Comparison of ENCODE assay signal across 31 cellular contexts in genomic region chr6:128952902-128953301, GRCh38.
"Had no signal": no experiment of that assay in that cellular context is flagged by ENCODE, and none has a peak within 500 bp of the region (broad histone marks: within the 10 kb centered on the region; RNA-seq: fewer than 3 reads in every experiment).

No MANE protein-coding gene starts in this region.

- H3K4me3 Mint-ChIP-seq: activated CD4-positive, alpha-beta memory T cell treated with anti-CD3 and anti-CD28 coated beads for 36 hours; activated CD4-positive, alpha-beta T cell treated with anti-CD3 and anti-CD28 coated beads for 36 hours; activated CD4-positive, alpha-beta T cell treated with anti-CD3 and anti-CD28 coated beads, Interleukin-2, amount 10 ng/mL, durations not matched to agents 24 days and 14 days; activated CD8-positive, alpha-beta memory T cell treated with anti-CD3 and anti-CD28 coated beads, Interleukin-2, amount 10 ng/mL, durations not matched to agents 7 days and 5 days; activated CD8-positive, alpha-beta T cell treated with anti-CD3 and anti-CD28 coated beads, Interleukin-2, amount 10 ng/mL, durations not matched to agents 7 days and 5 days; activated naive CD4-positive, alpha-beta T cell treated with anti-CD3 and anti-CD28 coated beads for 36 hours; activated naive CD4-positive, alpha-beta T cell treated with anti-CD3 and anti-CD28 coated beads, Interleukin-2, amount 50 U/mL, for 24 hours; activated naive CD8-positive, alpha-beta T cell treated with anti-CD3 and anti-CD28 coated beads for 36 hours; activated naive CD8-positive, alpha-beta T cell treated with anti-CD3 and anti-CD28 coated beads, Interleukin-2, amount 50 U/mL, for 24 hours; activated T-helper 1 cell treated with anti-CD3 and anti-CD28 coated beads, Interleukin-12 subunit alpha, Interleukin-12 subunit beta, Interleukin-2, Interleukin-4 antibody, amounts not matched to agents 30 ng/mL and 10 ng/mL and 1 ng/mL, durations not matched to agents 14 hours and 24 hours and 36 hours; T-helper 17 cell had no signal

- H3K4me3 ChIP-seq: adrenal gland, body of pancreas, colonic mucosa, esophagus squamous epithelium, gastroesophageal sphincter had no signal

- H3K36me3 Mint-ChIP-seq: activated CD4-positive, alpha-beta memory T cell treated with anti-CD3 and anti-CD28 coated beads for 36 hours; activated CD8-positive, alpha-beta memory T cell treated with anti-CD3 and anti-CD28 coated beads, Interleukin-2, amount 10 ng/mL, durations not matched to agents 7 days and 5 days; activated naive CD4-positive, alpha-beta T cell treated with anti-CD3 and anti-CD28 coated beads, Interleukin-2, amount 50 U/mL, for 24 hours; activated naive CD8-positive, alpha-beta T cell treated with anti-CD3 and anti-CD28 coated beads for 36 hours had no signal

- H3K36me3 ChIP-seq: adrenal gland, colonic mucosa, esophagus squamous epithelium, gastroesophageal sphincter had no signal

- H3K27ac ChIP-seq: adrenal gland, body of pancreas, colonic mucosa, epithelial cell of prostate, esophagus squamous epithelium, gastroesophageal sphincter had no signal

- ATAC-seq: activated CD4-positive, alpha-beta T cell treated with anti-CD3 and anti-CD28 coated beads for 36 hours; activated CD8-positive, alpha-beta memory T cell treated with anti-CD3 and anti-CD28 coated beads, Interleukin-2, amount 10 ng/mL, durations not matched to agents 7 days and 5 days; activated CD8-positive, alpha-beta T cell treated with anti-CD3 and anti-CD28 coated beads, Interleukin-2, amount 10 ng/mL, durations not matched to agents 7 days and 5 days; activated naive CD8-positive, alpha-beta T cell treated with anti-CD3 and anti-CD28 coated beads, Interleukin-2, amount 50 U/mL, for 24 hours; body of pancreas; gastroesophageal sphincter; T-helper 17 cell had no signal

- H3K27me3 ChIP-seq: adrenal gland, body of pancreas, colonic mucosa, esophagus squamous epithelium, gastroesophageal sphincter had no signal

- H3K27me3 Mint-ChIP-seq: activated CD4-positive, alpha-beta memory T cell treated with anti-CD3 and anti-CD28 coated beads for 36 hours; activated CD8-positive, alpha-beta memory T cell treated with anti-CD3 and anti-CD28 coated beads, Interleukin-2, amount 10 ng/mL, durations not matched to agents 7 days and 5 days; activated naive CD8-positive, alpha-beta T cell treated with anti-CD3 and anti-CD28 coated beads, Interleukin-2, amount 50 U/mL, for 24 hours had no signal

- H3K9me3 Mint-ChIP-seq: activated CD4-positive, alpha-beta memory T cell treated with anti-CD3 and anti-CD28 coated beads for 36 hours; activated CD4-positive, alpha-beta T cell treated with anti-CD3 and anti-CD28 coated beads, Interleukin-2, amount 10 ng/mL, durations not matched to agents 24 days and 14 days; activated naive CD4-positive, alpha-beta T cell treated with anti-CD3 and anti-CD28 coated beads for 36 hours; activated naive CD4-positive, alpha-beta T cell treated with anti-CD3 and anti-CD28 coated beads, Interleukin-2, amount 50 U/mL, for 24 hours; activated naive CD8-positive, alpha-beta T cell treated with anti-CD3 and anti-CD28 coated beads for 36 hours; activated naive CD8-positive, alpha-beta T cell treated with anti-CD3 and anti-CD28 coated beads, Interleukin-2, amount 50 U/mL, for 24 hours; activated T-helper 1 cell treated with anti-CD3 and anti-CD28 coated beads, Interleukin-12 subunit alpha, Interleukin-12 subunit beta, Interleukin-2, Interleukin-4 antibody, amounts not matched to agents 30 ng/mL and 10 ng/mL and 1 ng/mL, durations not matched to agents 14 hours and 24 hours and 36 hours; activated T-helper 2 cell treated with anti-CD3 and anti-CD28 coated beads, Interferon-gamma antibody, Interleukin-2, Interleukin-4, amounts not matched to agents 10 μg/mL and 5 μg/mL and 100 μg/mL, durations not matched to agents 14 hours and 24 hours and 36 hours had no signal

- H3K4me1 ChIP-seq: adrenal gland, body of pancreas, colonic mucosa, esophagus squamous epithelium, gastroesophageal sphincter had no signal

- H3K27ac Mint-ChIP-seq: activated CD4-positive, alpha-beta memory T cell treated with anti-CD3 and anti-CD28 coated beads for 36 hours; activated CD4-positive, alpha-beta T cell treated with anti-CD3 and anti-CD28 coated beads for 36 hours; activated CD4-positive, alpha-beta T cell treated with anti-CD3 and anti-CD28 coated beads, Interleukin-2, amount 10 ng/mL, durations not matched to agents 24 days and 14 days; activated CD8-positive, alpha-beta memory T cell treated with anti-CD3 and anti-CD28 coated beads, Interleukin-2, amount 10 ng/mL, durations not matched to agents 7 days and 5 days; activated CD8-positive, alpha-beta T cell treated with anti-CD3 and anti-CD28 coated beads, Interleukin-2, amount 10 ng/mL, durations not matched to agents 7 days and 5 days; activated naive CD4-positive, alpha-beta T cell treated with anti-CD3 and anti-CD28 coated beads for 36 hours; activated naive CD4-positive, alpha-beta T cell treated with anti-CD3 and anti-CD28 coated beads, Interleukin-2, amount 50 U/mL, for 24 hours; activated naive CD8-positive, alpha-beta T cell treated with anti-CD3 and anti-CD28 coated beads for 36 hours; activated naive CD8-positive, alpha-beta T cell treated with anti-CD3 and anti-CD28 coated beads, Interleukin-2, amount 50 U/mL, for 24 hours; activated T-helper 1 cell treated with anti-CD3 and anti-CD28 coated beads, Interleukin-12 subunit alpha, Interleukin-12 subunit beta, Interleukin-2, Interleukin-4 antibody, amounts not matched to agents 30 ng/mL and 10 ng/mL and 1 ng/mL, durations not matched to agents 14 hours and 24 hours and 36 hours; activated T-helper 2 cell treated with anti-CD3 and anti-CD28 coated beads, Interferon-gamma antibody, Interleukin-2, Interleukin-4, amounts not matched to agents 10 μg/mL and 5 μg/mL and 100 μg/mL, durations not matched to agents 14 hours and 24 hours and 36 hours; T-helper 17 cell had no signal

- H3K4me1 Mint-ChIP-seq: activated CD4-positive, alpha-beta T cell treated with anti-CD3 and anti-CD28 coated beads for 36 hours; activated CD4-positive, alpha-beta T cell treated with anti-CD3 and anti-CD28 coated beads, Interleukin-2, amount 10 ng/mL, durations not matched to agents 24 days and 14 days; activated CD8-positive, alpha-beta memory T cell treated with anti-CD3 and anti-CD28 coated beads, Interleukin-2, amount 10 ng/mL, durations not matched to agents 7 days and 5 days; activated naive CD4-positive, alpha-beta T cell treated with anti-CD3 and anti-CD28 coated beads, Interleukin-2, amount 50 U/mL, for 24 hours; activated naive CD8-positive, alpha-beta T cell treated with anti-CD3 and anti-CD28 coated beads for 36 hours; activated naive CD8-positive, alpha-beta T cell treated with anti-CD3 and anti-CD28 coated beads, Interleukin-2, amount 50 U/mL, for 24 hours had no signal

- H3K9me3 ChIP-seq: adrenal gland, body of pancreas, colonic mucosa, esophagus squamous epithelium, gastroesophageal sphincter had no signal

- DNase-seq: activated CD4-positive, alpha-beta memory T cell treated with anti-CD3 and anti-CD28 coated beads for 36 hours; activated CD4-positive, alpha-beta T cell treated with anti-CD3 and anti-CD28 coated beads for 36 hours; activated CD4-positive, alpha-beta T cell treated with anti-CD3 and anti-CD28 coated beads, Interleukin-2, amount 10 ng/mL, durations not matched to agents 24 days and 14 days; activated CD4-positive, CD25-positive, alpha-beta regulatory T cell; activated CD4-positive, CD25-positive, alpha-beta regulatory T cell treated with anti-CD3 and anti-CD28 coated beads, Interleukin-2, amount 50 U/mL, for 72 hours; activated CD8-positive, alpha-beta memory T cell treated with anti-CD3 and anti-CD28 coated beads, Interleukin-2, amount 10 ng/mL, durations not matched to agents 7 days and 5 days; activated CD8-positive, alpha-beta memory T cell treated with anti-CD3 and anti-CD28 coated beads, Interleukin-2, amount 50 U/mL, for 4 hours; activated CD8-positive, alpha-beta T cell treated with anti-CD3 and anti-CD28 coated beads, Interleukin-2, amount 10 ng/mL, durations not matched to agents 7 days and 5 days; activated effector memory CD4-positive, alpha-beta T cell treated with anti-CD3 and anti-CD28 coated beads, Interleukin-2, amount 50 U/mL, for 16 hours; activated naive CD4-positive, alpha-beta T cell treated with anti-CD3 and anti-CD28 coated beads for 36 hours; activated naive CD8-positive, alpha-beta T cell treated with anti-CD3 and anti-CD28 coated beads for 36 hours; activated naive CD8-positive, alpha-beta T cell treated with anti-CD3 and anti-CD28 coated beads, Interleukin-2, amount 50 U/mL, for 24 hours; activated T-cell treated with anti-CD3 and anti-CD28 coated beads, Interleukin-2, amount 50 U/mL, for 1 hour; activated T-cell treated with anti-CD3 and anti-CD28 coated beads, Interleukin-2, amount 50 U/mL, for 48 hours; adrenal gland; amygdala; aorta; body of pancreas; central memory CD4-positive, alpha-beta T cell; cerebellar nuclear complex; colonic mucosa; effector CD8-positive, alpha-beta T cell; esophagus squamous epithelium; foreskin melanocyte; T-helper 1 cell; T-helper 17 cell had no signal
